In the genomic region with DNA sequence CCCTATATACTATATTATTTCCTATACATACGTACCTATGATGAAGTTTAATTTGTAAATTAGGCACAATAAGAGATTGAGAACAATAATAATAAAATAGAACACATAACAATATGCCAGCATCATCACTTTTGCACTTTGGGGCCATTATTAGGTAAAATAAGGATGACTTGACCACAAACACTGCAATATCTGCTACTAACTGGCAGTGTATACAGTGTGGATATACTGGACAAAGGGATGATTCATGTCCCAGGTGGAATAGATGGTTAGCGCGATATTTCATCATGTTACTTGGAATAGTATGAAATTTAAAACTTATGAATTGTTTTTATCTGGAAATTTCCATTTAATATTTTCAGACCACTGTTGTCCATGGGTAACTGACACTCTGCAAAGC, we compare ENCODE assay signal across 1 cellular context.
TF ChIP-seq lines count a peak whose summit lies in the region.

No MANE protein-coding gene starts in this region.

TF ChIP-seq in K562, 482 proteins besides CTCF, POLR2A, EP300 and RAD21 (continues in another document):
- TF ChIP-seq NCOR1 (IDR thresholded peaks at IDR 0.05): 0 out of 2 replicates have a peak, but pooled peaks have one; percentile 21
- no peak for TF ChIP-seq ZNF197 (CRISPR knock-in tag; IDR thresholded peaks at IDR 0.05; ENCODE audit: low read depth)
- TF ChIP-seq ZNF23 (CRISPR knock-in tag; IDR thresholded peaks at IDR 0.05): no peak
- TF ChIP-seq SMARCE1 (IDR thresholded peaks at IDR 0.05): no peak; the same call in 1 of the 2 replicates
- TF ChIP-seq DDX20 (tag; IDR thresholded peaks at IDR 0.05; ENCODE audit: low read depth): no peak
- peak; percentile 68 for TF ChIP-seq ZNF316 (IDR thresholded peaks at IDR 0.05)
- TF ChIP-seq NELFE (IDR thresholded peaks at IDR 0.05; ENCODE audit: insufficient read depth, insufficient read length): no peak
- TF ChIP-seq SNRNP70 (optimal IDR thresholded peaks at IDR 0.05; ENCODE audit: low read depth, low read length): no peak
- TF ChIP-seq, protein P1, sequence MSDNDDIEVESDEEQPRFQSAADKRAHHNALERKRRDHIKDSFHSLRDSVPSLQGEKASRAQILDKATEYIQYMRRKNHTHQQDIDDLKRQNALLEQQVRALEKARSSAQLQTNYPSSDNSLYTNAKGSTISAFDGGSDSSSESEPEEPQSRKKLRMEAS (CRISPR knock-in tag; IDR thresholded peaks at IDR 0.05): no peak
- TF ChIP-seq, protein P2, sequence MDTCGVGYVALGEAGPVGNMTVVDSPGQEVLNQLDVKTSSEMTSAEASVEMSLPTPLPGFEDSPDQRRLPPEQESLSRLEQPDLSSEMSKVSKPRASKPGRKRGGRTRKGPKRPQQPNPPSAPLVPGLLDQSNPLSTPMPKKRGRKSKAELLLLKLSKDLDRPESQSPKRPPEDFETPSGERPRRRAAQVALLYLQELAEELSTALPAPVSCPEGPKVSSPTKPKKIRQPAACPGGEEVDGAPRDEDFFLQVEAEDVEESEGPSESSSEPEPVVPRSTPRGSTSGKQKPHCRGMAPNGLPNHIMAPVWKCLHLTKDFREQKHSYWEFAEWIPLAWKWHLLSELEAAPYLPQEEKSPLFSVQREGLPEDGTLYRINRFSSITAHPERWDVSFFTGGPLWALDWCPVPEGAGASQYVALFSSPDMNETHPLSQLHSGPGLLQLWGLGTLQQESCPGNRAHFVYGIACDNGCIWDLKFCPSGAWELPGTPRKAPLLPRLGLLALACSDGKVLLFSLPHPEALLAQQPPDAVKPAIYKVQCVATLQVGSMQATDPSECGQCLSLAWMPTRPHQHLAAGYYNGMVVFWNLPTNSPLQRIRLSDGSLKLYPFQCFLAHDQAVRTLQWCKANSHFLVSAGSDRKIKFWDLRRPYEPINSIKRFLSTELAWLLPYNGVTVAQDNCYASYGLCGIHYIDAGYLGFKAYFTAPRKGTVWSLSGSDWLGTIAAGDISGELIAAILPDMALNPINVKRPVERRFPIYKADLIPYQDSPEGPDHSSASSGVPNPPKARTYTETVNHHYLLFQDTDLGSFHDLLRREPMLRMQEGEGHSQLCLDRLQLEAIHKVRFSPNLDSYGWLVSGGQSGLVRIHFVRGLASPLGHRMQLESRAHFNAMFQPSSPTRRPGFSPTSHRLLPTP (IDR thresholded peaks at IDR 0.05; ENCODE audit: borderline replicate concordance, extremely low read depth, insufficient read length): no peak
- TF ChIP-seq ZNF311 (CRISPR knock-in tag; IDR thresholded peaks at IDR 0.05): no peak
- no peak for TF ChIP-seq FOXK1 (CRISPR knock-in tag; IDR thresholded peaks at IDR 0.05; ENCODE audit: borderline replicate concordance)
- TF ChIP-seq GATA2 (CRISPR knock-in tag; IDR thresholded peaks at IDR 0.05): no peak
- TF ChIP-seq U2AF2 (optimal IDR thresholded peaks at IDR 0.05; ENCODE audit: low read depth, low read length): no peak
- no peak for TF ChIP-seq DIDO1 (tag; IDR thresholded peaks at IDR 0.05; ENCODE audit: low read depth)
- TF ChIP-seq CBX8 (IDR thresholded peaks at IDR 0.05; ENCODE audit: borderline replicate concordance, extremely low read depth, low read depth, low read length, poor library complexity, severe bottlenecking): no peak
- TF ChIP-seq, protein P3, sequence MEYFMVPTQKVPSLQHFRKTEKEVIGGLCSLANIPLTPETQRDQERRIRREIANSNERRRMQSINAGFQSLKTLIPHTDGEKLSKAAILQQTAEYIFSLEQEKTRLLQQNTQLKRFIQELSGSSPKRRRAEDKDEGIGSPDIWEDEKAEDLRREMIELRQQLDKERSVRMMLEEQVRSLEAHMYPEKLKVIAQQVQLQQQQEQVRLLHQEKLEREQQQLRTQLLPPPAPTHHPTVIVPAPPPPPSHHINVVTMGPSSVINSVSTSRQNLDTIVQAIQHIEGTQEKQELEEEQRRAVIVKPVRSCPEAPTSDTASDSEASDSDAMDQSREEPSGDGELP (CRISPR knock-in tag; IDR thresholded peaks at IDR 0.05; ENCODE audit: borderline replicate concordance): no peak
- peak; percentile 63 for TF ChIP-seq FOSL1 (tag; conservative IDR thresholded peaks at IDR 0.05)
- TF ChIP-seq CEBPG (CRISPR knock-in tag; IDR thresholded peaks at IDR 0.05): no peak
- TF ChIP-seq CEBPG (tag; conservative IDR thresholded peaks at IDR 0.05 in 1 of 2, IDR thresholded peaks at IDR 0.05 in 1 of 2): peak in 1 of 2 experiments; percentile 86; a peak in 2 of 4 replicates
- TF ChIP-seq, protein P4, sequence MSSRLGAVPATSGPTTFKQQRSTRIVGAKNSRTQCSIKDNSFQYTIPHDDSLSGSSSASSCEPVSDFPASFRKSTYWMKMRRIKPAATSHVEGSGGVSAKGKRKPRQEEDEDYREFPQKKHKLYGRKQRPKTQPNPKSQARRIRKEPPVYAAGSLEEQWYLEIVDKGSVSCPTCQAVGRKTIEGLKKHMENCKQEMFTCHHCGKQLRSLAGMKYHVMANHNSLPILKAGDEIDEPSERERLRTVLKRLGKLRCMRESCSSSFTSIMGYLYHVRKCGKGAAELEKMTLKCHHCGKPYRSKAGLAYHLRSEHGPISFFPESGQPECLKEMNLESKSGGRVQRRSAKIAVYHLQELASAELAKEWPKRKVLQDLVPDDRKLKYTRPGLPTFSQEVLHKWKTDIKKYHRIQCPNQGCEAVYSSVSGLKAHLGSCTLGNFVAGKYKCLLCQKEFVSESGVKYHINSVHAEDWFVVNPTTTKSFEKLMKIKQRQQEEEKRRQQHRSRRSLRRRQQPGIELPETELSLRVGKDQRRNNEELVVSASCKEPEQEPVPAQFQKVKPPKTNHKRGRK (tag; IDR thresholded peaks at IDR 0.05): no peak
- TF ChIP-seq YY1 (IDR thresholded peaks at IDR 0.05; ENCODE audit: borderline replicate concordance in 1 of 3, control insufficient read depth in 1 of 3, extremely low read depth in 1 of 3, insufficient read depth in 3 of 3, insufficient read length in 1 of 3, insufficient replicate concordance in 2 of 3, low read depth in 1 of 3, low read length in 2 of 3): no peak
- no peak for TF ChIP-seq NBN (IDR thresholded peaks at IDR 0.05; ENCODE audit: low read depth)
- TF ChIP-seq KDM2B (CRISPR knock-in tag; IDR thresholded peaks at IDR 0.05): no peak
- no peak for TF ChIP-seq PTBP1 (IDR thresholded peaks at IDR 0.05; ENCODE audit: low read depth, low read length)
- peak; percentile 9; the same call in 1 of the 2 replicates for TF ChIP-seq MAFF (IDR thresholded peaks at IDR 0.05; ENCODE audit: low read length)
- no peak for TF ChIP-seq ZNF696 (CRISPR knock-in tag; conservative IDR thresholded peaks at IDR 0.05)
- TF ChIP-seq, protein P5, sequence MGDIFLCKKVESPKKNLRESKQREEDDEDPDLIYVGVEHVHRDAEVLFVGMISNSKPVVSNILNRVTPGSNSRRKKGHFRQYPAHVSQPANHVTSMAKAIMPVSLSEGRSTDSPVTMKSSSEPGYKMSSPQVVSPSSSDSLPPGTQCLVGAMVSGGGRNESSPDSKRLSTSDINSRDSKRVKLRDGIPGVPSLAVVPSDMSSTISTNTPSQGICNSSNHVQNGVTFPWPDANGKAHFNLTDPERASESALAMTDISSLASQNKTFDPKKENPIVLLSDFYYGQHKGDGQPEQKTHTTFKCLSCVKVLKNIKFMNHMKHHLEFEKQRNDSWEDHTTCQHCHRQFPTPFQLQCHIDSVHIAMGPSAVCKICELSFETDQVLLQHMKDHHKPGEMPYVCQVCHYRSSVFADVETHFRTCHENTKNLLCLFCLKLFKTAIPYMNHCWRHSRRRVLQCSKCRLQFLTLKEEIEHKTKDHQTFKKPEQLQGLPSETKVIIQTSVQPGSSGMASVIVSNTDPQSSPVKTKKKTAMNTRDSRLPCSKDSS (IDR thresholded peaks at IDR 0.05; ENCODE audit: low read depth, partially characterized antibody): no peak
- no peak for TF ChIP-seq SNIP1 (IDR thresholded peaks at IDR 0.05; ENCODE audit: low read depth)
- TF ChIP-seq SIRT6 (IDR thresholded peaks at IDR 0.05; ENCODE audit: low read depth, low read length): no peak
- TF ChIP-seq CSDE1 (IDR thresholded peaks at IDR 0.05): no peak
- TF ChIP-seq MEIS2 (IDR thresholded peaks at IDR 0.05; ENCODE audit: partially characterized antibody): peak; percentile 43
- TF ChIP-seq STAT5A (IDR thresholded peaks at IDR 0.05; ENCODE audit: borderline replicate concordance, low read length): no peak
- no peak for TF ChIP-seq ZNF561 (CRISPR knock-in tag; conservative IDR thresholded peaks at IDR 0.05)
- TF ChIP-seq SMAD1 (IDR thresholded peaks at IDR 0.05; ENCODE audit: low read depth, low read length, partially characterized antibody): no peak
- TF ChIP-seq ZEB2 (IDR thresholded peaks at IDR 0.05): 0 out of 2 replicates have a peak, but pooled peaks have one; percentile 22
- TF ChIP-seq CXXC5 (CRISPR knock-in tag; IDR thresholded peaks at IDR 0.05): no peak
- TF ChIP-seq, protein P6, sequence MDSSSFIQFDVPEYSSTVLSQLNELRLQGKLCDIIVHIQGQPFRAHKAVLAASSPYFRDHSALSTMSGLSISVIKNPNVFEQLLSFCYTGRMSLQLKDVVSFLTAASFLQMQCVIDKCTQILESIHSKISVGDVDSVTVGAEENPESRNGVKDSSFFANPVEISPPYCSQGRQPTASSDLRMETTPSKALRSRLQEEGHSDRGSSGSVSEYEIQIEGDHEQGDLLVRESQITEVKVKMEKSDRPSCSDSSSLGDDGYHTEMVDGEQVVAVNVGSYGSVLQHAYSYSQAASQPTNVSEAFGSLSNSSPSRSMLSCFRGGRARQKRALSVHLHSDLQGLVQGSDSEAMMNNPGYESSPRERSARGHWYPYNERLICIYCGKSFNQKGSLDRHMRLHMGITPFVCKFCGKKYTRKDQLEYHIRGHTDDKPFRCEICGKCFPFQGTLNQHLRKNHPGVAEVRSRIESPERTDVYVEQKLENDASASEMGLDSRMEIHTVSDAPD (CRISPR knock-in tag; IDR thresholded peaks at IDR 0.05): no peak
- TF ChIP-seq NCOA1 (IDR thresholded peaks at IDR 0.05; ENCODE audit: low read depth): no peak
- no peak for TF ChIP-seq ARID2 (IDR thresholded peaks at IDR 0.05)
- no peak for TF ChIP-seq STAT5B (CRISPR knock-in tag; IDR thresholded peaks at IDR 0.05)
- TF ChIP-seq THRAP3 (IDR thresholded peaks at IDR 0.05; ENCODE audit: borderline replicate concordance): no peak
- TF ChIP-seq, protein P7, sequence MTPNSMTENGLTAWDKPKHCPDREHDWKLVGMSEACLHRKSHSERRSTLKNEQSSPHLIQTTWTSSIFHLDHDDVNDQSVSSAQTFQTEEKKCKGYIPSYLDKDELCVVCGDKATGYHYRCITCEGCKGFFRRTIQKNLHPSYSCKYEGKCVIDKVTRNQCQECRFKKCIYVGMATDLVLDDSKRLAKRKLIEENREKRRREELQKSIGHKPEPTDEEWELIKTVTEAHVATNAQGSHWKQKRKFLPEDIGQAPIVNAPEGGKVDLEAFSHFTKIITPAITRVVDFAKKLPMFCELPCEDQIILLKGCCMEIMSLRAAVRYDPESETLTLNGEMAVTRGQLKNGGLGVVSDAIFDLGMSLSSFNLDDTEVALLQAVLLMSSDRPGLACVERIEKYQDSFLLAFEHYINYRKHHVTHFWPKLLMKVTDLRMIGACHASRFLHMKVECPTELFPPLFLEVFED (CRISPR knock-in tag; conservative IDR thresholded peaks at IDR 0.05): no peak
- TF ChIP-seq, protein P8, sequence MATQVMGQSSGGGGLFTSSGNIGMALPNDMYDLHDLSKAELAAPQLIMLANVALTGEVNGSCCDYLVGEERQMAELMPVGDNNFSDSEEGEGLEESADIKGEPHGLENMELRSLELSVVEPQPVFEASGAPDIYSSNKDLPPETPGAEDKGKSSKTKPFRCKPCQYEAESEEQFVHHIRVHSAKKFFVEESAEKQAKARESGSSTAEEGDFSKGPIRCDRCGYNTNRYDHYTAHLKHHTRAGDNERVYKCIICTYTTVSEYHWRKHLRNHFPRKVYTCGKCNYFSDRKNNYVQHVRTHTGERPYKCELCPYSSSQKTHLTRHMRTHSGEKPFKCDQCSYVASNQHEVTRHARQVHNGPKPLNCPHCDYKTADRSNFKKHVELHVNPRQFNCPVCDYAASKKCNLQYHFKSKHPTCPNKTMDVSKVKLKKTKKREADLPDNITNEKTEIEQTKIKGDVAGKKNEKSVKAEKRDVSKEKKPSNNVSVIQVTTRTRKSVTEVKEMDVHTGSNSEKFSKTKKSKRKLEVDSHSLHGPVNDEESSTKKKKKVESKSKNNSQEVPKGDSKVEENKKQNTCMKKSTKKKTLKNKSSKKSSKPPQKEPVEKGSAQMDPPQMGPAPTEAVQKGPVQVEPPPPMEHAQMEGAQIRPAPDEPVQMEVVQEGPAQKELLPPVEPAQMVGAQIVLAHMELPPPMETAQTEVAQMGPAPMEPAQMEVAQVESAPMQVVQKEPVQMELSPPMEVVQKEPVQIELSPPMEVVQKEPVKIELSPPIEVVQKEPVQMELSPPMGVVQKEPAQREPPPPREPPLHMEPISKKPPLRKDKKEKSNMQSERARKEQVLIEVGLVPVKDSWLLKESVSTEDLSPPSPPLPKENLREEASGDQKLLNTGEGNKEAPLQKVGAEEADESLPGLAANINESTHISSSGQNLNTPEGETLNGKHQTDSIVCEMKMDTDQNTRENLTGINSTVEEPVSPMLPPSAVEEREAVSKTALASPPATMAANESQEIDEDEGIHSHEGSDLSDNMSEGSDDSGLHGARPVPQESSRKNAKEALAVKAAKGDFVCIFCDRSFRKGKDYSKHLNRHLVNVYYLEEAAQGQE (CRISPR knock-in tag; IDR thresholded peaks at IDR 0.05; ENCODE audit: low read depth): no peak
- peak; percentile 59; the same call in 1 of the 2 replicates for TF ChIP-seq SOX6 (IDR thresholded peaks at IDR 0.05)
- TF ChIP-seq, protein P9, sequence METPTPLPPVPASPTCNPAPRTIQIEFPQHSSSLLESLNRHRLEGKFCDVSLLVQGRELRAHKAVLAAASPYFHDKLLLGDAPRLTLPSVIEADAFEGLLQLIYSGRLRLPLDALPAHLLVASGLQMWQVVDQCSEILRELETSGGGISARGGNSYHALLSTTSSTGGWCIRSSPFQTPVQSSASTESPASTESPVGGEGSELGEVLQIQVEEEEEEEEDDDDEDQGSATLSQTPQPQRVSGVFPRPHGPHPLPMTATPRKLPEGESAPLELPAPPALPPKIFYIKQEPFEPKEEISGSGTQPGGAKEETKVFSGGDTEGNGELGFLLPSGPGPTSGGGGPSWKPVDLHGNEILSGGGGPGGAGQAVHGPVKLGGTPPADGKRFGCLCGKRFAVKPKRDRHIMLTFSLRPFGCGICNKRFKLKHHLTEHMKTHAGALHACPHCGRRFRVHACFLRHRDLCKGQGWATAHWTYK (CRISPR knock-in tag; IDR thresholded peaks at IDR 0.05): no peak
- TF ChIP-seq CBX3 (IDR thresholded peaks at IDR 0.05; ENCODE audit: borderline replicate concordance in 1 of 2, low read length in 2 of 2): no peak
- no peak for TF ChIP-seq TAF7 (tag; IDR thresholded peaks at IDR 0.05)
- TF ChIP-seq DPF2 (IDR thresholded peaks at IDR 0.05): no peak
- TF ChIP-seq, protein P10, sequence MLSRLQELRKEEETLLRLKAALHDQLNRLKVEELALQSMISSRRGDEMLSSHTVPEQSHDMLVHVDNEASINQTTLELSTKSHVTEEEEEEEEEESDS (CRISPR knock-in tag; IDR thresholded peaks at IDR 0.05): no peak
- TF ChIP-seq ZNF764 (CRISPR knock-in tag; IDR thresholded peaks at IDR 0.05; ENCODE audit: low read depth): no peak
